21 cellular contexts compared by ENCODE assay signal in genomic region chr4:120544838-120545237, GRCh38.
DNase-seq lines count a peak whose midpoint lies in the region; FAIRE-seq and TF ChIP-seq lines count a peak whose summit lies in the region.
"Had no signal": no experiment of that assay in that cellular context is flagged by ENCODE, and none has a peak within 500 bp of the region (broad histone marks: within the 10 kb centered on the region; RNA-seq: fewer than 3 reads in every experiment).

No MANE protein-coding gene starts in this region.

- no peak for TF ChIP-seq CTCF in A673 (conservative IDR thresholded peaks at IDR 0.05; ENCODE audit: low read depth, low read length)
- no peak for TF ChIP-seq CTCF in D721Med (IDR thresholded peaks at IDR 0.05; ENCODE audit: insufficient read depth, missing control alignments)

- intact Hi-C loops in A673 (cut with micrococcal nuclease; ENCODE audit: unreplicated experiment): no loop called here

- DNase-seq in A673 (ENCODE audit: low spot score): peak; percentile 0
- peak; percentile 13 for DNase-seq in H4 (ENCODE audit: low spot score)
- peak; percentile 55 for DNase-seq in OCI-M1 (lab: John Stamatoyannopoulos, UW)
- peak; percentile 4 for DNase-seq in myocyte (ENCODE audit: low read depth)
- DNase-seq in NCI-H526 (lab: John Stamatoyannopoulos, UW): no peak
- DNase-seq in DMS153 (lab: John Stamatoyannopoulos, UW): no peak
- DNase-seq in SKM-1 treated with dmso at 0.1 percent for 144 hours (lab: John Stamatoyannopoulos, UW; ENCODE audit: unreplicated experiment): no peak
- no peak for DNase-seq in D721Med (ENCODE audit: insufficient read length, low spot score)
- DNase-seq: AML-193; CD4-positive, alpha-beta T cell; DMS79; H7; KBM-7; MM.1S; NCI-H2029; NK-92 treated with Interleukin-12 subunit alpha and Interleukin-12 subunit beta, amount 100 ng/mL, for 24 hours; SIG-M5; SW 1271 had no signal

- H3K36me3 ChIP-seq in A673 (ENCODE audit: insufficient read depth, low read length, poor library complexity, severe bottlenecking): no peaks in the 10 kb centered on the region
- H3K36me3 ChIP-seq: BLaER1 treated with 17β-estradiol and CSF1 and Interleukin-3, amounts not matched to agents 10 nM and 100 nM had no signal

- POLR2A ChIA-PET in A673 (lab: Charles Lee; ENCODE audit: low non-redundant PET): no interaction called here

- H3K27me3 ChIP-seq in A673 (replicated peaks; ENCODE audit: insufficient read depth, low read depth, low read length, poor library complexity): no peaks in the 10 kb centered on the region
- H3K27me3 ChIP-seq: BLaER1 treated with 17β-estradiol and CSF1 and Interleukin-3, amounts not matched to agents 10 nM and 100 nM had no signal

- H3K9me3 ChIP-seq in A673 (ENCODE audit: low read depth, low read length, poor library complexity, severe bottlenecking): no peaks in the 10 kb centered on the region
- H3K9me3 ChIP-seq: BLaER1 treated with 17β-estradiol and CSF1 and Interleukin-3, amounts not matched to agents 10 nM and 100 nM had no signal

- no peak for FAIRE-seq in D721Med (lab: Jason Lieb, UNC)
- FAIRE-seq: GM12892 had no signal

- H3K4me1 ChIP-seq in A673 (ENCODE audit: insufficient read depth, low read length, poor library complexity, severe bottlenecking): no peaks in the 10 kb centered on the region
- H3K4me1 ChIP-seq: BLaER1 treated with 17β-estradiol and CSF1 and Interleukin-3, amounts not matched to agents 10 nM and 100 nM had no signal

- no peak overlapping the region for H3K27ac ChIP-seq in A673 (ENCODE audit: low read depth, low read length, poor library complexity, severe bottlenecking)
- H3K27ac ChIP-seq: BLaER1 treated with 17β-estradiol and CSF1 and Interleukin-3, amounts not matched to agents 10 nM and 100 nM; SK-N-MC had no signal

- BruUV-seq in A673 (replicated peaks; lab: Mats Ljungman, UMichigan): no TSS peak

- CTCF ChIA-PET in A673 (lab: Charles Lee): no interaction called here

- no peak overlapping the region for H3K4me3 ChIP-seq in A673 (ENCODE audit: low read depth, low read length, poor library complexity, severe bottlenecking)
- H3K4me3 ChIP-seq: BLaER1 treated with 17β-estradiol and CSF1 and Interleukin-3, amounts not matched to agents 10 nM and 100 nM; SK-N-MC had no signal

Comparison
In these comparisons a context has a peak if more than half of its experiments do, and no peak if none do; other contexts are left out.
1. DNase-seq: peak in A673 (single experiment), H4 (single experiment), OCI-M1 (single experiment) and myocyte (single experiment); none in NCI-H526 (0 of 2), DMS153 (single experiment), SKM-1 treated with dmso at 0.1 percent for 144 hours (single experiment) and D721Med (single experiment).